Comparison of ENCODE assay signal across 12 cellular contexts in genomic region chr15:45168286-45168685, GRCh38. TPM values are rescaled to one million over a fixed set of nuclear protein-coding genes. Genes with fewer than 3 reads are reported as not detected.
DNase-seq lines count a peak whose midpoint lies in the region; ATAC-seq, FAIRE-seq and TF ChIP-seq lines count a peak whose summit lies in the region.
"Had no signal": no experiment of that assay in that cellular context is flagged by ENCODE, and none has a peak within 500 bp of the region (broad histone marks: within the 10 kb centered on the region; RNA-seq: fewer than 3 reads in every experiment).

No MANE protein-coding gene starts in this region.

- H3K36me3 Mint-ChIP-seq in CD4-positive, CD25-positive, alpha-beta regulatory T cell = no peaks in the 10 kb centered on the region
- H3K36me3 Mint-ChIP-seq in astrocyte (ENCODE audit: low read depth, unreplicated experiment) (peaks cover 7% of the 10 kb centered on the region), nephron progenitor cell (ENCODE audit: low read depth) (peaks cover 13% of the 10 kb centered on the region), CD14-positive monocyte (no peaks in the 10 kb centered on the region)

- H3K4me1 Mint-ChIP-seq in CD4-positive, CD25-positive, alpha-beta regulatory T cell = peaks cover 0 to 19% (median 7%) of the 10 kb centered on the region in 4 donors
- peaks cover 5% of the 10 kb centered on the region for H3K4me1 Mint-ChIP-seq in astrocyte (ENCODE audit: low read depth, unreplicated experiment)
- H3K4me1 Mint-ChIP-seq in nephron progenitor cell = peaks cover 55% of the 10 kb centered on the region
- peaks cover 19% of the 10 kb centered on the region for H3K4me1 Mint-ChIP-seq in CD14-positive monocyte

- no peaks in the 10 kb centered on the region for H3K9me3 Mint-ChIP-seq in CD4-positive, CD25-positive, alpha-beta regulatory T cell
- H3K9me3 Mint-ChIP-seq in astrocyte (ENCODE audit: unreplicated experiment) = no peaks in the 10 kb centered on the region
- H3K9me3 Mint-ChIP-seq in nephron progenitor cell = no peaks in the 10 kb centered on the region
- H3K9me3 Mint-ChIP-seq in CD14-positive monocyte = no peaks in the 10 kb centered on the region

- no peaks in the 10 kb centered on the region for H4K20me1 ChIP-seq in astrocyte (ENCODE audit: insufficient read depth, low read length)

- H3K36me3 ChIP-seq in CD4-positive, CD25-positive, alpha-beta regulatory T cell (ENCODE audit: control insufficient read depth, insufficient read depth, low read length) = no peaks in the 10 kb centered on the region
- H3K36me3 ChIP-seq in astrocyte (ENCODE audit: insufficient read depth, low read length) = no peaks in the 10 kb centered on the region
- H3K36me3 ChIP-seq: adrenal gland had no signal

- no peaks in the 10 kb centered on the region for H3K9me3 ChIP-seq in CD4-positive, CD25-positive, alpha-beta regulatory T cell (ENCODE audit: control insufficient read depth in 2 of 2, low read length in 2 of 2)
- no peaks in the 10 kb centered on the region for H3K9me3 ChIP-seq in astrocyte (ENCODE audit: insufficient read depth, low read depth, low read length)
- H3K9me3 ChIP-seq: adrenal gland had no signal

- no peak overlapping the region for H2AFZ ChIP-seq in astrocyte (ENCODE audit: low read depth, low read length)

- DNase-seq in CD4-positive, CD25-positive, alpha-beta regulatory T cell = no peak
- DNase-seq in astrocyte (ENCODE audit: low read depth) (no peak), nephron progenitor cell (no peak), MV-4-11 (lab: John Stamatoyannopoulos, UW) (no peak), CD14-positive monocyte (ENCODE audit: low spot score) (no peak)
- DNase-seq: adrenal gland; effector CD4-positive, alpha-beta T cell; trophoblast cell had no signal

- H3K27me3 ChIP-seq in CD4-positive, CD25-positive, alpha-beta regulatory T cell (ENCODE audit: control insufficient read depth, insufficient read depth, low read length) = no peaks in the 10 kb centered on the region
- no peaks in the 10 kb centered on the region for H3K27me3 ChIP-seq in astrocyte (ENCODE audit: insufficient read depth, low read length)
- H3K27me3 ChIP-seq: adrenal gland had no signal

- no peak overlapping the region for H3K9ac ChIP-seq in astrocyte (ENCODE audit: low read length)

- H3K79me2 ChIP-seq in astrocyte (ENCODE audit: insufficient read depth, low read length) = no peaks in the 10 kb centered on the region

- no peaks in the 10 kb centered on the region for H3K27me3 Mint-ChIP-seq in CD4-positive, CD25-positive, alpha-beta regulatory T cell
- H3K27me3 Mint-ChIP-seq in astrocyte (ENCODE audit: low read depth, unreplicated experiment) (no peaks in the 10 kb centered on the region), nephron progenitor cell (ENCODE audit: low read depth, poor library complexity) (no peaks in the 10 kb centered on the region), CD14-positive monocyte (ENCODE audit: low read depth in 3 of 3) (peaks cover 0 to 4% (median 0%) of the 10 kb centered on the region in 3 donors)

- H3K27ac ChIP-seq in CD4-positive, CD25-positive, alpha-beta regulatory T cell (ENCODE audit: insufficient read depth, low read length, poor library complexity, severe bottlenecking) = no peak overlapping the region
- H3K27ac ChIP-seq in astrocyte (ENCODE audit: low read depth, low read length) = no peak overlapping the region

- H3K4me1 ChIP-seq in CD4-positive, CD25-positive, alpha-beta regulatory T cell (ENCODE audit: control insufficient read depth, insufficient read depth, low read length, poor library complexity, severe bottlenecking) = peaks cover 18% of the 10 kb centered on the region
- peaks cover 9% of the 10 kb centered on the region for H3K4me1 ChIP-seq in astrocyte (ENCODE audit: insufficient read depth, low read length)

- no peak overlapping the region for H3K4me3 ChIP-seq in CD4-positive, CD25-positive, alpha-beta regulatory T cell (ENCODE audit: low read depth, low read length)
- no peak overlapping the region for H3K4me3 ChIP-seq in astrocyte (ENCODE audit: insufficient read depth, low read depth, low read length)

- TF ChIP-seq CTCF in astrocyte (IDR thresholded peaks at IDR 0.05; ENCODE audit: insufficient read depth, low read depth, low read length) (no peak), nephron progenitor cell (IDR thresholded peaks at IDR 0.05) (no peak), CD14-positive monocyte (IDR thresholded peaks at IDR 0.05) (no peak)

- ATAC-seq in CD4-positive, CD25-positive, alpha-beta regulatory T cell (ENCODE audit: low read depth in 2 of 2) = no peak
- ATAC-seq in HG03139 (IDR thresholded peaks at IDR 0.05; ENCODE audit: unreplicated experiment) = no peak

- no peak overlapping the region for H3K27ac Mint-ChIP-seq in CD4-positive, CD25-positive, alpha-beta regulatory T cell
- H3K27ac Mint-ChIP-seq in astrocyte (ENCODE audit: unreplicated experiment) = peak overlapping the region; percentile 38
- peak overlapping the region; percentile 95 for H3K27ac Mint-ChIP-seq in nephron progenitor cell
- H3K27ac Mint-ChIP-seq in CD14-positive monocyte = peak overlapping the region in 1 of 7 donors; percentile 60

- no peak overlapping the region for H3K4me2 ChIP-seq in astrocyte (ENCODE audit: low read length)

- peak overlapping the region; percentile 43 to 81 (median 73) for H3K4me3 Mint-ChIP-seq in CD4-positive, CD25-positive, alpha-beta regulatory T cell
- H3K4me3 Mint-ChIP-seq in astrocyte (ENCODE audit: unreplicated experiment) = no peak overlapping the region
- no peak overlapping the region for H3K4me3 Mint-ChIP-seq in nephron progenitor cell
- no peak overlapping the region for H3K4me3 Mint-ChIP-seq in CD14-positive monocyte

- no peak for FAIRE-seq in astrocyte (lab: Jason Lieb, UNC)

- intact Hi-C loops in CD14-positive monocyte (cut with micrococcal nuclease) = loop anchor here in 1 of 2 donors (5.0 kb wide), 2 partner anchors 34 to 234 kb away; a partner anchor contains a TSS

RNA-seq across cellular contexts. Expression of gene SHF, which starts 19.5 kb away (rescaled TPM):
- total RNA-seq in CD4-positive, CD25-positive, alpha-beta regulatory T cell = 3.3 TPM
- 1 to 10 TPM in 2 of 4 donors, under 1 TPM in 2; 0.87 to 2.2 (median 1.3) TPM for polyA plus RNA-seq in CD4-positive, CD25-positive, alpha-beta regulatory T cell
- 4.3 and 4.6 TPM in 2 replicates for total RNA-seq in astrocyte
- under 1 TPM; 0.58 to 0.70 TPM for polyA plus RNA-seq in CD14-positive monocyte

RNA-seq across cellular contexts. Expression of gene DUOX1, which starts 38.5 kb away (rescaled TPM):
- total RNA-seq in CD4-positive, CD25-positive, alpha-beta regulatory T cell = not detected
- 1 to 10 TPM in 3 of 4 donors, under 1 TPM in 1; 0.72 to 1.6 (median 1.2) TPM for polyA plus RNA-seq in CD4-positive, CD25-positive, alpha-beta regulatory T cell
- 0.07 and 0.26 TPM in 2 replicates for total RNA-seq in astrocyte
- under 1 TPM in 1 of 2 donors, not detected in 1; 0.22 TPM for polyA plus RNA-seq in CD14-positive monocyte
- total RNA-seq: RPMI7951 had no signal

RNA-seq across cellular contexts. Expression of gene DUOXA1, which starts 38.6 kb away (rescaled TPM):
- total RNA-seq in CD4-positive, CD25-positive, alpha-beta regulatory T cell = not detected
- not detected for polyA plus RNA-seq in CD4-positive, CD25-positive, alpha-beta regulatory T cell
- 0.36 and 0.66 TPM in 2 replicates for total RNA-seq in astrocyte
- not detected for polyA plus RNA-seq in CD14-positive monocyte
- total RNA-seq: liver, RPMI7951 had no signal
- polyA plus RNA-seq: BJ had no signal

RNA-seq across cellular contexts. Expression of gene DUOXA2, which starts 54.2 kb away (rescaled TPM):
- not detected for total RNA-seq in CD4-positive, CD25-positive, alpha-beta regulatory T cell
- not detected for polyA plus RNA-seq in CD4-positive, CD25-positive, alpha-beta regulatory T cell
- total RNA-seq in astrocyte = not detected in 2 replicates
- polyA plus RNA-seq in CD14-positive monocyte = not detected
- total RNA-seq: liver, RPMI7951 had no signal
- polyA plus RNA-seq: BJ had no signal

RNA-seq across cellular contexts. Expression of gene DUOX2, which starts 54.3 kb away (rescaled TPM):
- not detected for total RNA-seq in CD4-positive, CD25-positive, alpha-beta regulatory T cell
- polyA plus RNA-seq in CD4-positive, CD25-positive, alpha-beta regulatory T cell = not detected
- 0.14 and 0.70 TPM in 2 replicates for total RNA-seq in astrocyte
- polyA plus RNA-seq in CD14-positive monocyte = not detected
- total RNA-seq: RPMI7951 had no signal
- polyA plus RNA-seq: BJ had no signal

Comparison
In these comparisons a context has a peak if more than half of its experiments do, and no peak if none do; other contexts are left out.
1. H3K27ac Mint-ChIP-seq: peak in astrocyte (single experiment) and nephron progenitor cell (single experiment); none in CD4-positive, CD25-positive, alpha-beta regulatory T cell (0 of 3).
2. H3K4me3 Mint-ChIP-seq: peak in CD4-positive, CD25-positive, alpha-beta regulatory T cell (4 of 4); none in astrocyte (single experiment), nephron progenitor cell (single experiment) and CD14-positive monocyte (0 of 2).